Comparison of ENCODE assay signal across 8 cellular contexts in genomic region chr5:177455661-177456590, GRCh38. TPM values are rescaled to one million over a fixed set of nuclear protein-coding genes. Genes with fewer than 3 reads are reported as not detected.
A peak's percentile ranks its signal among the peaks of the same experiment; 100 is the strongest.
DNase-seq lines count a peak whose midpoint lies in the region; ATAC-seq and TF ChIP-seq lines count a peak whose summit lies in the region.

No MANE protein-coding gene starts in this region.

- no peak for TF ChIP-seq POLR2A in stomach (IDR thresholded peaks at IDR 0.05)

- peaks cover 9% of the 10 kb centered on the region for H3K36me3 Mint-ChIP-seq in neural crest cell (ENCODE audit: low read depth)

- H3K36me3 ChIP-seq in RWPE2 (ENCODE audit: low read depth), result peaks cover 25% of the 10 kb centered on the region
- H3K36me3 ChIP-seq in stomach, result peaks cover 13 to 32% (median 29%) of the 10 kb centered on the region in 4 donors

- no peaks in the 10 kb centered on the region for H3K4me1 ChIP-seq in RWPE2 (ENCODE audit: insufficient read depth, poor library complexity, severe bottlenecking)
- peaks cover 20 to 46% (median 31%) of the 10 kb centered on the region in 4 donors for H3K4me1 ChIP-seq in stomach

- H3K27ac Mint-ChIP-seq in neural crest cell (ENCODE audit: unreplicated experiment), result peak overlapping the region; percentile 78

- peaks cover 35% of the 10 kb centered on the region for H3K27me3 Mint-ChIP-seq in neural crest cell (ENCODE audit: low read depth)

- H3K4me1 Mint-ChIP-seq in neural crest cell, result peaks cover 35% of the 10 kb centered on the region

- H3K9me3 Mint-ChIP-seq in neural crest cell, result no peaks in the 10 kb centered on the region

- intact Hi-C loops in stomach (cut with DNase I; ENCODE audit: low total_unique reads), result loop anchor here (5.0 kb wide), 1 partner anchor 54 kb away; the partner anchor contains the start of gene PFN3

- TF ChIP-seq EP300 in stomach (IDR thresholded peaks at IDR 0.05), result no peak

- ATAC-seq in GM21717 (IDR thresholded peaks at IDR 0.05; ENCODE audit: unreplicated experiment) (peak; percentile 34), RWPE2 (ENCODE audit: low read depth) (peak; percentile 34)

- H3K4me3 ChIP-seq in RWPE2 (ENCODE audit: severe bottlenecking), result peak overlapping the region; percentile 56
- H3K4me3 ChIP-seq in stomach, result peak overlapping the region; percentile 56 to 75 (median 66)

- no peaks in the 10 kb centered on the region for H3K9me3 ChIP-seq in RWPE2 (ENCODE audit: severe bottlenecking)
- no peaks in the 10 kb centered on the region for H3K9me3 ChIP-seq in stomach

- 0 to 1% (median 1%) methylated on average over 51 to 76 of the region's 76 CpGs for WGBS in stomach, 5 donors

- H3K27me3 ChIP-seq in RWPE2 (ENCODE audit: insufficient read depth, poor library complexity, severe bottlenecking), result no peaks in the 10 kb centered on the region
- peaks cover 0 to 13% (median 0%) of the 10 kb centered on the region in 3 donors for H3K27me3 ChIP-seq in stomach

- peak; percentile 97 for DNase-seq in DMS53 (lab: John Stamatoyannopoulos, UW)
- DNase-seq in RWPE2 (ENCODE audit: low spot score), result peak; percentile 96
- peak; percentile 95 for DNase-seq in activated T-helper 9 cell treated with anti-CD3 and anti-CD28 coated beads, Interleukin-2, amount 50 U/mL, for 16 hours (ENCODE audit: low read depth)
- DNase-seq in fibroblast of the conjunctiva (ENCODE audit: low read depth), result peak; percentile 80
- DNase-seq in neural crest cell (ENCODE audit: low read depth, low spot score), result peak; percentile 98
- peak; percentile 96 for DNase-seq in stomach

- H3K27ac ChIP-seq in RWPE2 (ENCODE audit: poor library complexity, severe bottlenecking) (peak overlapping the region; percentile 77), stomach (peak overlapping the region; percentile 70 to 91 (median 88))

- TF ChIP-seq CTCF in LNCAP (IDR thresholded peaks at IDR 0.05) (peak; percentile 88), RWPE2 (IDR thresholded peaks at IDR 0.05; ENCODE audit: poor library complexity, severe bottlenecking) (peak; percentile 94), neural crest cell (conservative IDR thresholded peaks at IDR 0.05) (peak; percentile 96), stomach (IDR thresholded peaks at IDR 0.05) (peak in 5 of 7 experiments; percentile 69 to 99 (median 89))

- H3K4me3 Mint-ChIP-seq in neural crest cell, result peak overlapping the region; percentile 93

RNA-seq across cellular contexts. Expression of gene PRR7, which starts 9.3 kb away (rescaled TPM):
- total RNA-seq in neural crest cell (16.1 and 19.0 TPM in 2 replicates), stomach (under 1 TPM in 1 of 5 donors, not detected in 4; 0.73 TPM)
- 1 to 10 TPM in 2 of 3 donors, under 1 TPM in 1; 0.61 to 3.7 (median 1.5) TPM for polyA plus RNA-seq in stomach

RNA-seq across cellular contexts. Expression of gene DBN1, which starts 17.5 kb away (rescaled TPM):
- total RNA-seq in neural crest cell, result 387 and 410 TPM in 2 replicates
- 10 to 100 TPM; 15.2 to 78.1 (median 53.3) TPM for total RNA-seq in stomach
- 10 to 100 TPM; 14.7 to 31.3 (median 22.7) TPM for polyA plus RNA-seq in stomach

RNA-seq across cellular contexts. Expression of gene GRK6, which starts 29.4 kb away (rescaled TPM):
- 47.4 and 54.9 TPM in 2 replicates for total RNA-seq in neural crest cell
- total RNA-seq in stomach, result 10 to 100 TPM in 4 of 5 donors, 1 to 10 TPM in 1; 1.8 to 91.2 (median 19.1) TPM
- 10 to 100 TPM; 14.6 to 20.2 (median 16.2) TPM for polyA plus RNA-seq in stomach

RNA-seq across cellular contexts. Expression of gene PDLIM7, which starts 41.5 kb away (rescaled TPM):
- total RNA-seq in neural crest cell (129 and 147 TPM in 2 replicates), stomach (100 to 1,000 TPM in 2 of 5 donors, 10 to 100 TPM in 3; 14.6 to 126 (median 97.0) TPM)
- 100 to 1,000 TPM in 1 of 3 donors, 10 to 100 TPM in 2; 43.5 to 142 (median 76.6) TPM for polyA plus RNA-seq in stomach

RNA-seq across cellular contexts. Expression of gene F12, which starts 46.6 kb away (rescaled TPM):
- total RNA-seq in neural crest cell (2.3 and 2.7 TPM in 2 replicates), stomach (10 to 100 TPM in 2 of 5 donors, not detected in 3; 52.4 to 68.3 TPM)
- polyA plus RNA-seq in stomach, result 10 to 100 TPM in 1 of 3 donors, under 1 TPM in 1, not detected in 1; 0.50 to 13.6 TPM

Comparison
In these comparisons a context has a peak if more than half of its experiments do, and no peak if none do; other contexts are left out.
1. Peak in every context shown above with its lines: DNase-seq, ATAC-seq, H3K4me3 ChIP-seq and H3K27ac ChIP-seq.